Comparison of ENCODE assay signal across 8 cellular contexts in genomic region chr10:8404721-8405120, GRCh38.
DNase-seq lines count a peak whose midpoint lies in the region; ATAC-seq and TF ChIP-seq lines count a peak whose summit lies in the region.

No MANE protein-coding gene starts in this region.

- DNase-seq in MG63 (no peak), endodermal cell (no peak), WERI-Rb-1 (no peak), NCI-H2196 treated with DMSO at 0.1 percent for 48 hours (lab: John Stamatoyannopoulos, UW; ENCODE audit: unreplicated experiment) (no peak), G401 (ENCODE audit: low spot score) (no peak)
- DNase-seq in stimulated activated CD4-positive, alpha-beta T cell treated with anti-CD3 and anti-CD28 coated beads, Interleukin-1b, Interleukin-23, amount 100 ng/mL, for 48 hours, result no peak

- no peaks in the 10 kb centered on the region for H3K27me3 ChIP-seq in MG63
- H3K27me3 ChIP-seq in endodermal cell (ENCODE audit: control insufficient read depth, insufficient read depth, low read length, poor library complexity, severe bottlenecking), result no peaks in the 10 kb centered on the region
- no peaks in the 10 kb centered on the region for H3K27me3 ChIP-seq in WERI-Rb-1 (ENCODE audit: insufficient read depth, low read depth, severe bottlenecking)

- peaks cover 2% of the 10 kb centered on the region for H3K27me3 Mint-ChIP-seq in endodermal cell (ENCODE audit: insufficient read depth)

- H3K27ac Mint-ChIP-seq in endodermal cell, result peak overlapping the region; percentile 72

- no peak overlapping the region for H3K9ac ChIP-seq in endodermal cell (ENCODE audit: extremely low read depth, low read length, poor library complexity, severe bottlenecking)

- 62 to 80% methylated on average over 1 of the region's 1 CpG for WGBS in endodermal cell (ENCODE audit: insufficient coverage in 1 of 2, insufficient read length in 1 of 2), 2 experiments

- H3K4me3 ChIP-seq in MG63 (peak overlapping the region; percentile 14), endodermal cell (ENCODE audit: low read length) (no peak overlapping the region), WERI-Rb-1 (ENCODE audit: low read depth, low read length) (no peak overlapping the region)

- no peak for TF ChIP-seq CTCF in endodermal cell (conservative IDR thresholded peaks at IDR 0.05)
- no peak for TF ChIP-seq CTCF in WERI-Rb-1 (IDR thresholded peaks at IDR 0.05; ENCODE audit: low read depth, low read length)

- H3K4me1 Mint-ChIP-seq in endodermal cell, result peaks cover 77% of the 10 kb centered on the region

- no peaks in the 10 kb centered on the region for H3K36me3 ChIP-seq in MG63
- H3K36me3 ChIP-seq in endodermal cell (ENCODE audit: control insufficient read depth, insufficient read depth, low read length), result no peaks in the 10 kb centered on the region
- H3K36me3 ChIP-seq in WERI-Rb-1, result no peaks in the 10 kb centered on the region

- H3K9me3 ChIP-seq in MG63 (no peaks in the 10 kb centered on the region), endodermal cell (ENCODE audit: control insufficient read depth, low read length) (no peaks in the 10 kb centered on the region), WERI-Rb-1 (ENCODE audit: severe bottlenecking) (no peaks in the 10 kb centered on the region)

- peaks cover 23% of the 10 kb centered on the region for H3K4me1 ChIP-seq in endodermal cell (ENCODE audit: control insufficient read depth, insufficient read depth, low read length)

- peak; percentile 73 for ATAC-seq in GM18517 (IDR thresholded peaks at IDR 0.05; ENCODE audit: unreplicated experiment)
- peak; percentile 77 for ATAC-seq in GM21825 (IDR thresholded peaks at IDR 0.05; ENCODE audit: unreplicated experiment)

- in situ Hi-C loops in G401 (cut with HindIII; ENCODE audit: low sequenced_read_pairs), result no loop called here

- no peak overlapping the region for H3K27ac ChIP-seq in endodermal cell (ENCODE audit: low read depth, low read length)
- H3K27ac ChIP-seq in WERI-Rb-1, result no peak overlapping the region

- H3K36me3 Mint-ChIP-seq in endodermal cell (ENCODE audit: low read depth), result no peaks in the 10 kb centered on the region

- no peak overlapping the region for H3K4me3 Mint-ChIP-seq in endodermal cell

- H3K9me3 Mint-ChIP-seq in endodermal cell, result no peaks in the 10 kb centered on the region
